24 cellular contexts compared by ENCODE assay signal in genomic region chr4:160372390-160372789, GRCh38.
DNase-seq lines count a peak whose midpoint lies in the region; ATAC-seq, FAIRE-seq and TF ChIP-seq lines count a peak whose summit lies in the region.
"Had no signal": no experiment of that assay in that cellular context is flagged by ENCODE, and none has a peak within 500 bp of the region (broad histone marks: within the 10 kb centered on the region; RNA-seq: fewer than 3 reads in every experiment).

No MANE protein-coding gene starts in this region.

- H3K9me3 ChIP-seq in astrocyte (ENCODE audit: insufficient read depth, low read depth, low read length) = no peaks in the 10 kb centered on the region
- H3K9me3 ChIP-seq: BLaER1 treated with 17β-estradiol and CSF1 and Interleukin-3, amounts not matched to agents 10 nM and 100 nM had no signal

- H3K4me1 ChIP-seq in astrocyte (ENCODE audit: insufficient read depth, low read length) = no peaks in the 10 kb centered on the region
- H3K4me1 ChIP-seq: BLaER1 treated with 17β-estradiol and CSF1 and Interleukin-3, amounts not matched to agents 10 nM and 100 nM had no signal

- no peaks in the 10 kb centered on the region for H3K27me3 Mint-ChIP-seq in astrocyte (ENCODE audit: low read depth, unreplicated experiment)
- H3K27me3 Mint-ChIP-seq: B cell; CD8-positive, alpha-beta memory T cell; IgD-negative memory B cell had no signal

- H3K79me2 ChIP-seq in astrocyte (ENCODE audit: insufficient read depth, low read length) = no peaks in the 10 kb centered on the region

- no peak for ATAC-seq in HG03139 (IDR thresholded peaks at IDR 0.05; ENCODE audit: unreplicated experiment)
- no peak for ATAC-seq in HG03175 (IDR thresholded peaks at IDR 0.05; ENCODE audit: unreplicated experiment)
- ATAC-seq: HepG2 had no signal

- no peak overlapping the region for H3K4me3 ChIP-seq in astrocyte (ENCODE audit: insufficient read depth, low read depth, low read length)
- H3K4me3 ChIP-seq in epithelial cell of esophagus (ENCODE audit: low read length) = no peak overlapping the region
- H3K4me3 ChIP-seq: BLaER1 treated with 17β-estradiol and CSF1 and Interleukin-3, amounts not matched to agents 10 nM and 100 nM had no signal

- peak overlapping the region; percentile 0 for H3K4me2 ChIP-seq in astrocyte (ENCODE audit: low read length)
- H3K4me2 ChIP-seq: BLaER1 treated with 17β-estradiol and CSF1 and Interleukin-3, amounts not matched to agents 10 nM and 100 nM had no signal

- no peaks in the 10 kb centered on the region for H3K27me3 ChIP-seq in astrocyte (ENCODE audit: insufficient read depth, low read length)
- H3K27me3 ChIP-seq: BLaER1 treated with 17β-estradiol and CSF1 and Interleukin-3, amounts not matched to agents 10 nM and 100 nM had no signal

- no peak overlapping the region for H3K4me3 Mint-ChIP-seq in astrocyte (ENCODE audit: unreplicated experiment)
- H3K4me3 Mint-ChIP-seq: B cell; CD8-positive, alpha-beta memory T cell; H9; IgD-negative memory B cell had no signal

- no peak overlapping the region for H2AFZ ChIP-seq in astrocyte (ENCODE audit: low read depth, low read length)

- FAIRE-seq in astrocyte (lab: Jason Lieb, UNC) = no peak
- FAIRE-seq: G401.6, GM12891, GM19239, H1, HepG2 had no signal

- no peaks in the 10 kb centered on the region for H3K9me3 Mint-ChIP-seq in astrocyte (ENCODE audit: unreplicated experiment)
- H3K9me3 Mint-ChIP-seq: H9, IgD-negative memory B cell had no signal

- H3K9ac ChIP-seq in astrocyte (ENCODE audit: low read length) = no peak overlapping the region
- H3K9ac ChIP-seq: BLaER1 treated with 17β-estradiol and CSF1 and Interleukin-3, amounts not matched to agents 10 nM and 100 nM had no signal

- peak overlapping the region; percentile 4 for H3K27ac ChIP-seq in astrocyte (ENCODE audit: low read depth, low read length)
- H3K27ac ChIP-seq: BLaER1 treated with 17β-estradiol and CSF1 and Interleukin-3, amounts not matched to agents 10 nM and 100 nM; HL-60 had no signal

- DNase-seq in HPDE6-E6E7 (ENCODE audit: extremely low spot score) (peak; percentile 2), RKO (ENCODE audit: low spot score) (peak; percentile 6), astrocyte (ENCODE audit: low read depth) (no peak), epithelial cell of esophagus (ENCODE audit: low read depth) (peak; percentile 48), NAMALWA (ENCODE audit: low spot score) (no peak), NCI-H748 treated with DMSO at 0.1 percent for 48 hours (lab: John Stamatoyannopoulos, UW) (no peak)
- DNase-seq: CD8-positive, alpha-beta memory T cell; COR-L47; DMS 273 treated with DMSO at 0.1 percent for 48 hours; DMS53; DND-41; EL; H9 had no signal

- no peak overlapping the region for H3K27ac Mint-ChIP-seq in astrocyte (ENCODE audit: unreplicated experiment)
- H3K27ac Mint-ChIP-seq: B cell; CD8-positive, alpha-beta memory T cell; H9; IgD-negative memory B cell had no signal

- H3K36me3 Mint-ChIP-seq in astrocyte (ENCODE audit: low read depth, unreplicated experiment) = no peaks in the 10 kb centered on the region
- H3K36me3 Mint-ChIP-seq: CD8-positive, alpha-beta memory T cell; IgD-negative memory B cell had no signal

- H3K36me3 ChIP-seq in astrocyte (ENCODE audit: insufficient read depth, low read length) = no peaks in the 10 kb centered on the region
- H3K36me3 ChIP-seq: BLaER1 treated with 17β-estradiol and CSF1 and Interleukin-3, amounts not matched to agents 10 nM and 100 nM had no signal

- TF ChIP-seq CTCF in astrocyte (IDR thresholded peaks at IDR 0.05; ENCODE audit: insufficient read depth, low read depth, low read length) = no peak
- no peak for TF ChIP-seq CTCF in epithelial cell of esophagus (IDR thresholded peaks at IDR 0.05; ENCODE audit: insufficient read depth, low read depth, low read length, missing control alignments)

- peaks cover 3% of the 10 kb centered on the region for H3K4me1 Mint-ChIP-seq in astrocyte (ENCODE audit: low read depth, unreplicated experiment)
- H3K4me1 Mint-ChIP-seq: B cell; CD8-positive, alpha-beta memory T cell; IgD-negative memory B cell had no signal

- no peaks in the 10 kb centered on the region for H4K20me1 ChIP-seq in astrocyte (ENCODE audit: insufficient read depth, low read length)
- H4K20me1 ChIP-seq: BLaER1 treated with 17β-estradiol and CSF1 and Interleukin-3, amounts not matched to agents 10 nM and 100 nM had no signal

Comparison
In these comparisons a context has a peak if more than half of its experiments do, and no peak if none do; other contexts are left out.
1. DNase-seq: peak in HPDE6-E6E7 (single experiment), RKO (single experiment) and epithelial cell of esophagus (single experiment); none in astrocyte (single experiment), NAMALWA (single experiment) and NCI-H748 treated with DMSO at 0.1 percent for 48 hours (single experiment).